Comparison of ENCODE assay signal across 8 cellular contexts in genomic region chr20:2101057-2101934, GRCh38. TPM values are rescaled to one million over a fixed set of nuclear protein-coding genes. Genes with fewer than 3 reads are reported as not detected.
DNase-seq lines count a peak whose midpoint lies in the region; FAIRE-seq and TF ChIP-seq lines count a peak whose summit lies in the region.

STK35 (plus strand) TSS chr20:2101827; CDS start chr20:2101882, 55 bp downstream.

- H3K4me3 ChIP-seq in GM23248 (peak within 1 kb of the TSS; percentile 77), ascending aorta (peak within 1 kb of the TSS; percentile 84 to 96), iPS-11a (ENCODE audit: low read depth, low read length) (peak within 1 kb of the TSS; percentile 86), small intestine (ENCODE audit: low read depth in 1 of 2, low read length in 2 of 2) (peak within 1 kb of the TSS; percentile 90 to 91)
- H3K4me3 ChIP-seq in Jurkat, Clone E6-1 (ENCODE audit: low read length): peak within 1 kb of the TSS; percentile 92

- no peak for FAIRE-seq in small intestine (lab: Jason Lieb, UNC)

- H3K79me2 ChIP-seq in GM23248 (ENCODE audit: insufficient read depth): peaks cover 44% of the 10 kb centered on the region

- peaks cover 5% of the 10 kb centered on the region; the same call in 1 of the 2 replicates for H3F3A ChIP-seq in GM23248 (ENCODE audit: insufficient read depth)

- H3K36me3 ChIP-seq in GM23248 (ENCODE audit: low read depth) (peaks cover 9% of the 10 kb centered on the region), ascending aorta (no peaks in the 10 kb centered on the region), small intestine (ENCODE audit: control insufficient read depth in 2 of 2, insufficient read depth in 2 of 2, low read length in 2 of 2) (no peaks in the 10 kb centered on the region)

- H3K9me3 ChIP-seq in GM23248 (ENCODE audit: low read depth) (no peaks in the 10 kb centered on the region), ascending aorta (no peaks in the 10 kb centered on the region), small intestine (ENCODE audit: control insufficient read depth, low read depth) (no peaks in the 10 kb centered on the region)

- intact Hi-C loops in ascending aorta (cut with DNase I): loop anchor here (5.0 to 10.0 kb wide), 7 partner anchors 166 to 1556 kb away; partner anchors contain the start of genes CSNK2A1, FAM110A, NOP56 and ZNF343

- H3K27me3 ChIP-seq in GM23248 (replicated peaks; ENCODE audit: insufficient read depth) (no peaks in the 10 kb centered on the region), ascending aorta (no peaks in the 10 kb centered on the region), small intestine (ENCODE audit: control insufficient read depth in 2 of 2, insufficient read depth in 2 of 2, low read length in 2 of 2) (no peaks in the 10 kb centered on the region)

- H3K27ac ChIP-seq in GM23248: peak within 1 kb of the TSS; percentile 95
- peak within 1 kb of the TSS; percentile 99 for H3K27ac ChIP-seq in ascending aorta
- peak within 1 kb of the TSS; percentile 99 to 100 for H3K27ac ChIP-seq in small intestine (ENCODE audit: low read depth in 1 of 2, low read length in 1 of 2)

- peak within 1 kb of the TSS; percentile 100 for H3K4me2 ChIP-seq in GM23248 (ENCODE audit: unreplicated experiment)

- TF ChIP-seq CTCF in ascending aorta (IDR thresholded peaks at IDR 0.05): no peak

- H3K4me1 ChIP-seq in GM23248 (ENCODE audit: insufficient read depth) (peaks cover 20% of the 10 kb centered on the region), ascending aorta (peaks cover 0 to 25% of the 10 kb centered on the region in 2 donors), small intestine (ENCODE audit: control insufficient read depth in 2 of 2, insufficient read depth in 1 of 2, low read depth in 1 of 2, low read length in 1 of 2) (peaks cover 3 to 10% of the 10 kb centered on the region in 2 donors)

- in situ Hi-C loops in GM23248 (cut with MboI): no loop called here

- H2AFZ ChIP-seq in GM23248: peak within 1 kb of the TSS; percentile 79

- peak within 1 kb of the TSS; percentile 92 for H3K9ac ChIP-seq in GM23248

- H3K9me2 ChIP-seq in GM23248 (ENCODE audit: insufficient read depth): no peaks in the 10 kb centered on the region

- peak; percentile 88 for DNase-seq in GM03348 (ENCODE audit: low spot score)
- no peak for DNase-seq in GM23248
- peak; percentile 28 for DNase-seq in Jurkat, Clone E6-1 (ENCODE audit: low read depth, low spot score)
- DNase-seq in SHP77 treated with DMSO at 0.1 percent for 48 hours (lab: John Stamatoyannopoulos, UW): peak; percentile 56
- DNase-seq in ascending aorta (ENCODE audit: low spot score in 2 of 2): no peak
- peak; percentile 80 for DNase-seq in small intestine
- DNase-seq in midbrain (lab: John Stamatoyannopoulos, UW): no peak

- no peaks in the 10 kb centered on the region for H4K20me1 ChIP-seq in GM23248 (ENCODE audit: insufficient read depth)

- 3 to 5% methylated on average over 40 of the region's 40 CpGs for WGBS in GM23248 (ENCODE audit: low coverage in 1 of 2, low lambda C conversion rate in 2 of 2, missing lambda C conversion rate in 2 of 2), 2 experiments
- 1 to 2% (median 1%) methylated on average over 36 to 40 of the region's 40 CpGs for WGBS in small intestine, 3 donors

RNA-seq across cellular contexts. Expression of gene STK35, which starts in this region (rescaled TPM):
- 15.2 and 19.7 TPM in 2 replicates for total RNA-seq in GM23248 (2014; rRNA removed; shearing (Covaris generic))
- 5.9 and 6.9 TPM in 2 replicates for polyA plus RNA-seq in GM23248 (2016; fragmentation: Nextera tagmentation; extraction: Ambion mirVana)
- 4.3 TPM for polyA plus RNA-seq in Jurkat, Clone E6-1 (2012; ENCODE audit: insufficient read depth, insufficient read length)
- total RNA-seq in ascending aorta: 11.2 TPM
- polyA plus RNA-seq in small intestine: 10 to 100 TPM in 1 of 3 donors, 1 to 10 TPM in 2; 3.8 to 10.6 (median 5.1) TPM

Comparison
In these comparisons a context has a peak if more than half of its experiments do, and no peak if none do; other contexts are left out.
1. DNase-seq: peak in GM03348 (single experiment), Jurkat, Clone E6-1 (single experiment), SHP77 treated with DMSO at 0.1 percent for 48 hours (single experiment) and small intestine (single experiment); none in GM23248 (single experiment), ascending aorta (0 of 2) and midbrain (single experiment).
2. Peak in every context shown above with its lines, with median percentiles within 50 percentile points of each other: H3K27ac ChIP-seq and H3K4me3 ChIP-seq.